ENCODE assay signal across 17 cellular contexts in the genomic region with DNA sequence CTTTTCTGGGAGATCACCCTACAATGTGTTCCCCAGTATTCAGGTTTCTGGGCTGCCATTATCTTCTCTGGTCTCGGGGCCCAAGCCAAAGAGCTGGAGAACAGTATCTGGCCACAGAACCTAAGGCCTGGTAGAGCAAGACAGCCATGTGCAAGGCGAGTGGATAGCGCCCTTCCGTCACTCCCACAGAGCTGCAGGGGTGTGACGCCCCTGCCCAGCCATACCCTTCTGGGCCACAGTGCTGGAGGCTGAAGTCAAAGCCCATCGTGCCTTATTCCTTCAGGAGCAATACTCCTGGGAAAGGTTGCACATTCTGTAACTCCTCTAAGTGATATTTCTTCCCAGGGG. TPM values are rescaled to one million over a fixed set of nuclear protein-coding genes. Genes with fewer than 3 reads are reported as not detected.
A peak's percentile ranks its signal among the peaks of the same experiment; 100 is the strongest.
DNase-seq lines count a peak whose midpoint lies in the region; ATAC-seq and TF ChIP-seq lines count a peak whose summit lies in the region.
"Had no signal": no experiment of that assay in that cellular context is flagged by ENCODE, and none has a peak within 500 bp of the region (broad histone marks: within the 10 kb centered on the region; RNA-seq: fewer than 3 reads in every experiment).

No MANE protein-coding gene starts in this region.

- no peaks in the 10 kb centered on the region for H3K9me3 ChIP-seq in spleen
- no peaks in the 10 kb centered on the region for H3K9me3 ChIP-seq in effector memory CD4-positive, alpha-beta T cell (ENCODE audit: control insufficient read depth, low read length)

- H3K27me3 ChIP-seq in spleen (replicated peaks in 1 of 7) = no peaks in the 10 kb centered on the region
- H3K27me3 ChIP-seq in effector memory CD4-positive, alpha-beta T cell (replicated peaks; ENCODE audit: control insufficient read depth, insufficient read depth, low read length, poor library complexity, severe bottlenecking) = peaks cover 1% of the 10 kb centered on the region
- H3K27me3 ChIP-seq: cardiac muscle cell had no signal

- WGBS in spleen, 5 donors = 74 to 97% (median 82%) methylated on average over 6 of the region's 6 CpGs

- H3K4me3 ChIP-seq in spleen = no peak overlapping the region
- H3K4me3 ChIP-seq in effector memory CD4-positive, alpha-beta T cell (ENCODE audit: insufficient read depth, low read depth, low read length, poor library complexity, severe bottlenecking) = no peak overlapping the region
- H3K4me3 ChIP-seq: cardiac muscle cell, smooth muscle cell had no signal

- intact Hi-C loops in spleen (cut with DNase I; ENCODE audit: low total_unique reads) = no loop called here

- peak overlapping the region in 5 of 8 donors; percentile 19 to 77 (median 63) for H3K27ac ChIP-seq in spleen
- H3K27ac ChIP-seq in effector memory CD4-positive, alpha-beta T cell (ENCODE audit: insufficient read depth, low read length, poor library complexity, severe bottlenecking) = no peak overlapping the region
- H3K27ac ChIP-seq: cardiac muscle cell had no signal

- DNase-seq in spleen = peak; percentile 73
- DNase-seq in effector memory CD4-positive, alpha-beta T cell = no peak
- no peak for DNase-seq in effector CD8-positive, alpha-beta T cell (lab: John Stamatoyannopoulos, UW)
- DNase-seq: activated CD4-positive, alpha-beta T cell treated with anti-CD3 and anti-CD28 coated beads for 4 hours; activated T-cell treated with anti-CD3 and anti-CD28 coated beads, Interleukin-2, amount 50 U/mL, for 1 hour; DMS53; HCEC 1CT; mammary epithelial cell; naive thymus-derived CD8-positive, alpha-beta T cell; NCI-H2029 treated with DMSO at 0.1 percent for 48 hours; posterior cingulate gyrus had no signal

- peaks cover 0 to 15% (median 0%) of the 10 kb centered on the region in 6 donors for H3K36me3 ChIP-seq in spleen
- H3K36me3 ChIP-seq in effector memory CD4-positive, alpha-beta T cell (ENCODE audit: control insufficient read depth, insufficient read depth, low read length) = no peaks in the 10 kb centered on the region
- H3K36me3 ChIP-seq: cardiac muscle cell had no signal

- TF ChIP-seq CTCF in spleen (IDR thresholded peaks at IDR 0.05 in 8 of 11, conservative IDR thresholded peaks at IDR 0.05 in 3 of 11) = no peak

- peaks cover 0 to 95% (median 39%) of the 10 kb centered on the region in 6 donors for H3K4me1 ChIP-seq in spleen
- no peaks in the 10 kb centered on the region for H3K4me1 ChIP-seq in effector memory CD4-positive, alpha-beta T cell (ENCODE audit: control insufficient read depth, insufficient read depth, low read length, poor library complexity, severe bottlenecking)

- no peak for TF ChIP-seq POLR2A in spleen (IDR thresholded peaks at IDR 0.05)

- peak; percentile 33 for ATAC-seq in GM19023 (IDR thresholded peaks at IDR 0.05; ENCODE audit: unreplicated experiment)
- ATAC-seq in HG02623 (IDR thresholded peaks at IDR 0.05; ENCODE audit: unreplicated experiment) = peak; percentile 36
- ATAC-seq in HG03432 (IDR thresholded peaks at IDR 0.05; ENCODE audit: unreplicated experiment) = peak; percentile 29
- no peak for ATAC-seq in HG03378 (IDR thresholded peaks at IDR 0.05; ENCODE audit: unreplicated experiment)
- ATAC-seq: naive thymus-derived CD8-positive, alpha-beta T cell had no signal

RNA-seq across cellular contexts. Expression of a gene that starts 54.4 kb away (rescaled TPM):
- 100 to 1,000 TPM in 3 of 7 donors, 10 to 100 TPM in 4; 65.9 to 121 (median 92.7) TPM for total RNA-seq in spleen
- polyA plus RNA-seq in spleen = 10 to 100 TPM; 41.1 to 61.6 (median 44.8) TPM
